Comparison of ENCODE assay signal across 5 cellular contexts in the genomic region with DNA sequence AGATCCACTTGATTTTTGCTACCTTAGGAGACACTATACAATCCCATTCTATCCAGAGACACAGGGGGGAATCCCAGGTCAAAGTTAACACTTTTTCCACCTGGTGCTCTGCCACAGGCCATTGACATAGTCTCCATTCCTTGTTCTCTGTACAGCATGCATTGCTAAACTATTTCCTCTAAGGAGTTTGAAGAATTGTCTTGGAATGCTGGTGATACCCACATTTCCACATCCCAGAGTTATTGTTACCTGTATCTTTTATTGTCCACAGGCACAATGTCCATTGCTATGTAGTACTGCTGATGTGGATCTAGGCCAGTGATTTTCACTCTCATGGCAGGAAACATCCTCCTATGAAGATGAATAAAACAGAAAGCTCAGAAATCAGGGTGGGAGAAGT.
"Had no signal": no experiment of that assay in that cellular context is flagged by ENCODE, and none has a peak within 500 bp of the region (broad histone marks: within the 10 kb centered on the region; RNA-seq: fewer than 3 reads in every experiment).

No MANE protein-coding gene starts in this region.

- H3K4me3 ChIP-seq: K562 had no signal

- DNase-seq: IMR-90, KBM-7, KG1 had no signal

- H3K27ac ChIP-seq: HL-60 had no signal
